In genomic region chrY:7703578-7704190, GRCh38 we compare ENCODE assay signal across 23 cellular contexts.
"Had no signal": no experiment of that assay in that cellular context is flagged by ENCODE, and none has a peak within 500 bp of the region (broad histone marks: within the 10 kb centered on the region; RNA-seq: fewer than 3 reads in every experiment).

No MANE protein-coding gene starts in this region.

- H3K36me3 ChIP-seq: gastroesophageal sphincter, heart left ventricle, prostate gland, right atrium auricular region, tibial artery had no signal

- H3K27me3 Mint-ChIP-seq: type B pancreatic cell had no signal

- H3K4me3 ChIP-seq: dorsolateral prefrontal cortex, gastroesophageal sphincter, heart left ventricle, hepatocyte, lung, mucosa of descending colon, prostate gland, right atrium auricular region, testis, tibial artery had no signal

- H3K9me3 ChIP-seq: gastroesophageal sphincter, heart left ventricle, mucosa of descending colon, prostate gland, right atrium auricular region, testis, tibial artery had no signal

- H3K27ac Mint-ChIP-seq: memory B cell; naive thymus-derived CD8-positive, alpha-beta T cell; nephron progenitor cell; stimulated activated effector memory CD8-positive, alpha-beta T cell treated with anti-CD3 and anti-CD28 coated beads, Interleukin-12 subunit alpha, Interleukin-12 subunit beta, amount 100 ng/mL, for 72 hours; type B pancreatic cell had no signal

- H3K4me1 Mint-ChIP-seq: memory B cell; naive thymus-derived CD8-positive, alpha-beta T cell; nephron progenitor cell; stimulated activated effector memory CD8-positive, alpha-beta T cell treated with anti-CD3 and anti-CD28 coated beads, Interleukin-12 subunit alpha, Interleukin-12 subunit beta, amount 100 ng/mL, for 72 hours had no signal

- H3K27me3 ChIP-seq: dorsolateral prefrontal cortex, foreskin keratinocyte, gastroesophageal sphincter, heart left ventricle, hepatocyte, right atrium auricular region, testis, tibial artery had no signal

- H3K36me3 Mint-ChIP-seq: memory B cell; naive thymus-derived CD8-positive, alpha-beta T cell; stimulated activated effector memory CD8-positive, alpha-beta T cell treated with anti-CD3 and anti-CD28 coated beads, Interleukin-12 subunit alpha, Interleukin-12 subunit beta, amount 100 ng/mL, for 72 hours; type B pancreatic cell had no signal

- H3K9me3 Mint-ChIP-seq: memory B cell; naive thymus-derived CD8-positive, alpha-beta T cell; nephron progenitor cell; stimulated activated effector memory CD8-positive, alpha-beta T cell treated with anti-CD3 and anti-CD28 coated beads, Interleukin-12 subunit alpha, Interleukin-12 subunit beta, amount 100 ng/mL, for 72 hours; type B pancreatic cell had no signal

- H3K27ac ChIP-seq: dorsolateral prefrontal cortex, foreskin keratinocyte, gastroesophageal sphincter, heart left ventricle, hepatocyte, prostate gland, right atrium auricular region, testis, tibial artery had no signal

- H3K4me3 Mint-ChIP-seq: memory B cell; naive thymus-derived CD8-positive, alpha-beta T cell; nephron progenitor cell; stimulated activated effector memory CD8-positive, alpha-beta T cell treated with anti-CD3 and anti-CD28 coated beads, Interleukin-12 subunit alpha, Interleukin-12 subunit beta, amount 100 ng/mL, for 72 hours; type B pancreatic cell had no signal

- H3K79me2 ChIP-seq: hepatocyte had no signal

- H2AFZ ChIP-seq: hepatocyte had no signal

- H3K4me1 ChIP-seq: foreskin keratinocyte, heart left ventricle, prostate gland, right atrium auricular region, testis, tibial artery had no signal

- DNase-seq: dorsolateral prefrontal cortex; effector CD4-positive, alpha-beta T cell; foreskin keratinocyte; heart left ventricle; kidney; mucosa of descending colon; naive thymus-derived CD8-positive, alpha-beta T cell; nephron progenitor cell; nucleus accumbens; stimulated activated CD4-positive, alpha-beta T cell treated with anti-CD3 and anti-CD28 coated beads, Interleukin-2, amount 100 ng/mL, for 24 hours; stimulated activated CD4-positive, alpha-beta T cell treated with anti-CD3 and anti-CD28 coated beads, Interleukin-4, amount 100 ng/mL, for 24 hours; stimulated activated naive CD8-positive, alpha-beta T cell treated with anti-CD3 and anti-CD28 coated beads, Interleukin-15, Interleukin-2, amounts not matched to agents 100 U/mL and 50 U/mL, for 24 hours; substantia nigra; testis; tibial artery had no signal

- H3K4me2 ChIP-seq: hepatocyte had no signal
